In the genomic region with DNA sequence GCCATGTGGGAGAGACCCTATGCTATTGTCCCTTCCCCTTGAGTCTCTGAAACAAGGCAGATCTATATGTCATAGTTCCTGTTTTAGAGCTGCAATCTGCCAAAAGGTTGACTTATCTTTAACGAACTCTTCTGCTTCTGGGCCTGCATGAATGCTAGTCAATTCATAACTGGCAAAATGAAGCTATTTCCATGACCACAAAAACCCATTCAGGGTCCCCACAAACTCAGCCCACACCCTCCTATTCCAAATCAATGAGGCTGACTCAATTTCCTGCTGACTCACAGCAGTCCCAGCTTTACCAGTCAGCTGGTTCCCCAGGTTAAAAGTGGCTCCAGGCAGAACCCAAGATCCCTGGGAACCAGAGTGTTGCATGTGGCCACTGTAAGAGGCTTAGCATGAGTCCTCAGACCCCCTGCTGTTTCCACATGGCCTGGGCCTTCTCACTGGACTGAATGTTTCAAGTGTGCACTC, we compare ENCODE assay signal across 8 cellular contexts. TPM values are rescaled to one million over a fixed set of nuclear protein-coding genes. Genes with fewer than 3 reads are reported as not detected.
DNase-seq lines count a peak whose midpoint lies in the region; ATAC-seq, FAIRE-seq and TF ChIP-seq lines count a peak whose summit lies in the region.

No MANE protein-coding gene starts in this region.

- H3K27ac ChIP-seq in astrocyte (ENCODE audit: low read depth, low read length) = peak overlapping the region; percentile 93
- no peak overlapping the region for H3K27ac ChIP-seq in gastrocnemius medialis

- H3K9ac ChIP-seq in astrocyte (ENCODE audit: low read length) = peak overlapping the region; percentile 70

- in situ Hi-C loops in gastrocnemius medialis (cut with MboI; ENCODE audit: low sequenced_read_pairs in 4 of 4) = no loop called here

- no peak overlapping the region for H3K4me3 Mint-ChIP-seq in astrocyte (ENCODE audit: unreplicated experiment)

- intact Hi-C loops in cardiac septum (cut with DNase I) (no loop called here), gastrocnemius medialis (cut with DNase I; ENCODE audit: low total_unique reads) (no loop called here)

- no peaks in the 10 kb centered on the region for H4K20me1 ChIP-seq in astrocyte (ENCODE audit: insufficient read depth, low read length)

- TF ChIP-seq CTCF in astrocyte (IDR thresholded peaks at IDR 0.05; ENCODE audit: insufficient read depth, low read depth, low read length) (no peak), gastrocnemius medialis (IDR thresholded peaks at IDR 0.05 in 4 of 5, conservative IDR thresholded peaks at IDR 0.05 in 1 of 5) (no peak)

- H3K4me2 ChIP-seq in astrocyte (ENCODE audit: low read length) = peak overlapping the region; percentile 78

- FAIRE-seq in astrocyte (lab: Jason Lieb, UNC) = peak; percentile 49

- H3K4me3 ChIP-seq in astrocyte (ENCODE audit: insufficient read depth, low read depth, low read length) (peak overlapping the region; percentile 4), gastrocnemius medialis (no peak overlapping the region)

- H3K36me3 Mint-ChIP-seq in astrocyte (ENCODE audit: low read depth, unreplicated experiment) = no peaks in the 10 kb centered on the region

- H3K4me1 ChIP-seq in astrocyte (ENCODE audit: insufficient read depth, low read length) = peaks cover 20% of the 10 kb centered on the region
- H3K4me1 ChIP-seq in gastrocnemius medialis = no peaks in the 10 kb centered on the region

- H3K79me2 ChIP-seq in astrocyte (ENCODE audit: insufficient read depth, low read length) = no peaks in the 10 kb centered on the region

- H3K4me1 Mint-ChIP-seq in astrocyte (ENCODE audit: low read depth, unreplicated experiment) = peaks cover 29% of the 10 kb centered on the region

- H2AFZ ChIP-seq in astrocyte (ENCODE audit: low read depth, low read length) = peak overlapping the region; percentile 55

- H3K9me3 ChIP-seq in astrocyte (ENCODE audit: insufficient read depth, low read depth, low read length) = no peaks in the 10 kb centered on the region
- H3K9me3 ChIP-seq in gastrocnemius medialis = no peaks in the 10 kb centered on the region

- H3K36me3 ChIP-seq in astrocyte (ENCODE audit: insufficient read depth, low read length) (no peaks in the 10 kb centered on the region), gastrocnemius medialis (no peaks in the 10 kb centered on the region)

- H3K27me3 Mint-ChIP-seq in astrocyte (ENCODE audit: low read depth, unreplicated experiment) = no peaks in the 10 kb centered on the region

- H3K27me3 ChIP-seq in astrocyte (ENCODE audit: insufficient read depth, low read length) (no peaks in the 10 kb centered on the region), gastrocnemius medialis (no peaks in the 10 kb centered on the region)

- H3K9me3 Mint-ChIP-seq in astrocyte (ENCODE audit: unreplicated experiment) = peaks cover 4% of the 10 kb centered on the region

- TF ChIP-seq POLR2A in gastrocnemius medialis (IDR thresholded peaks at IDR 0.05) = no peak

- peak; percentile 72 for ATAC-seq in GM19463 (IDR thresholded peaks at IDR 0.05; ENCODE audit: unreplicated experiment)
- peak; percentile 59 for ATAC-seq in HG03439 (IDR thresholded peaks at IDR 0.05; ENCODE audit: unreplicated experiment)
- peak; percentile 57 for ATAC-seq in stimulated activated naive CD8-positive, alpha-beta T cell treated with anti-CD3 and anti-CD28 coated beads, Interleukin-15, Interleukin-2, amounts not matched to agents 100 U/mL and 50 U/mL, for 24 hours
- ATAC-seq in gastrocnemius medialis = no peak

- DNase-seq in CD1c-positive myeloid dendritic cell (ENCODE audit: extremely low spot score) = peak; percentile 75
- peak; percentile 98 for DNase-seq in astrocyte (ENCODE audit: low read depth)
- peak; percentile 4 for DNase-seq in stimulated activated naive CD8-positive, alpha-beta T cell treated with anti-CD3 and anti-CD28 coated beads, Interleukin-15, Interleukin-2, amounts not matched to agents 100 U/mL and 50 U/mL, for 24 hours
- no peak for DNase-seq in HuH-7.5 (ENCODE audit: low spot score)
- DNase-seq in cardiac septum (ENCODE audit: low spot score) = no peak
- DNase-seq in gastrocnemius medialis = no peak

- H3K27ac Mint-ChIP-seq in astrocyte (ENCODE audit: unreplicated experiment) = peak overlapping the region; percentile 92

RNA-seq across cellular contexts. Expression of a gene that starts 25.2 kb away (rescaled TPM):
- 8.6 and 12.0 TPM in 2 replicates for total RNA-seq in astrocyte
- total RNA-seq in cardiac septum = 115 TPM
- 10 to 100 TPM in 1 of 4 donors, 1 to 10 TPM in 3; 2.5 to 13.0 (median 5.9) TPM for total RNA-seq in gastrocnemius medialis

Comparison
In these comparisons a context has a peak if more than half of its experiments do, and no peak if none do; other contexts are left out.
1. DNase-seq: peak in CD1c-positive myeloid dendritic cell (single experiment), astrocyte (single experiment) and stimulated activated naive CD8-positive, alpha-beta T cell treated with anti-CD3 and anti-CD28 coated beads, Interleukin-15, Interleukin-2, amounts not matched to agents 100 U/mL and 50 U/mL, for 24 hours (single experiment); none in HuH-7.5 (single experiment), cardiac septum (single experiment) and gastrocnemius medialis (0 of 2).
2. ATAC-seq: peak in GM19463 (single experiment), HG03439 (single experiment) and stimulated activated naive CD8-positive, alpha-beta T cell treated with anti-CD3 and anti-CD28 coated beads, Interleukin-15, Interleukin-2, amounts not matched to agents 100 U/mL and 50 U/mL, for 24 hours (single experiment); none in gastrocnemius medialis (0 of 2).